In genomic region chr15:65451989-65452388, GRCh38 we compare ENCODE assay signal across 28 cellular contexts.
"Had no signal": no experiment of that assay in that cellular context is flagged by ENCODE, and none has a peak within 500 bp of the region (broad histone marks: within the 10 kb centered on the region; RNA-seq: fewer than 3 reads in every experiment).

No MANE protein-coding gene starts in this region.

- DNase-seq: activated CD4-positive, alpha-beta memory T cell treated with anti-CD3 and anti-CD28 coated beads, Interleukin-2, amount 10 ng/mL, durations not matched to agents 7 days and 5 days; activated CD4-positive, alpha-beta T cell treated with anti-CD3 and anti-CD28 coated beads for 36 hours; activated CD4-positive, alpha-beta T cell treated with anti-CD3 and anti-CD28 coated beads, Interleukin-2, amount 10 ng/mL, durations not matched to agents 7 days and 5 days; activated CD4-positive, alpha-beta T cell treated with anti-CD3 and anti-CD28 coated beads, Interleukin-2, amount 50 U/mL, for 4 hours; activated CD4-positive, CD25-positive, alpha-beta regulatory T cell; activated CD4-positive, CD25-positive, alpha-beta regulatory T cell treated with anti-CD3 and anti-CD28 coated beads, Interleukin-2, amount 50 U/mL, for 72 hours; activated CD8-positive, alpha-beta memory T cell treated with anti-CD3 and anti-CD28 coated beads, Interleukin-2, amount 50 U/mL, for 48 hours; activated gamma-delta T cell; activated naive CD4-positive, alpha-beta T cell; activated naive CD4-positive, alpha-beta T cell treated with anti-CD3 and anti-CD28 coated beads, Interleukin-2, amount 10 ng/mL, durations not matched to agents 7 days and 5 days; activated naive CD8-positive, alpha-beta T cell treated with anti-CD3 and anti-CD28 coated beads, Interleukin-2, amount 10 ng/mL, durations not matched to agents 7 days and 5 days; activated T-cell treated with anti-CD3 and anti-CD28 coated beads for 4 hours; activated T-cell treated with anti-CD3 and anti-CD28 coated beads, Interleukin-2, amount 50 U/mL, for 24 hours; activated T-cell treated with anti-CD3 and anti-CD28 coated beads, Interleukin-2, amount 50 U/mL, for 72 hours; amniotic stem cell; anterior cingulate cortex; caudate nucleus; cerebellar nuclear complex; cortex of kidney; dermis blood vessel endothelial cell; effector CD4-positive, alpha-beta T cell; effector memory CD8-positive, alpha-beta T cell; erythroblast; foreskin keratinocyte; T-helper 2 cell had no signal

- H3K4me1 ChIP-seq: esophagus muscularis mucosa, foreskin keratinocyte, gastroesophageal sphincter had no signal

- H3K4me3 ChIP-seq: esophagus muscularis mucosa, gastroesophageal sphincter had no signal

- H3K27me3 ChIP-seq: esophagus muscularis mucosa, foreskin keratinocyte, gastroesophageal sphincter had no signal

- H3K27ac ChIP-seq: esophagus muscularis mucosa, foreskin keratinocyte, gastroesophageal sphincter had no signal

- ATAC-seq: activated CD4-positive, alpha-beta T cell treated with anti-CD3 and anti-CD28 coated beads for 36 hours; activated naive CD4-positive, alpha-beta T cell treated with anti-CD3 and anti-CD28 coated beads, Interleukin-2, amount 50 U/mL, for 72 hours; activated T-cell treated with anti-CD3 and anti-CD28 coated beads, Interleukin-2, amount 50 U/mL, for 72 hours; effector memory CD8-positive, alpha-beta T cell; foreskin keratinocyte; gastroesophageal sphincter had no signal

- H3K9me3 ChIP-seq: esophagus muscularis mucosa, gastroesophageal sphincter had no signal
